In the genomic region with DNA sequence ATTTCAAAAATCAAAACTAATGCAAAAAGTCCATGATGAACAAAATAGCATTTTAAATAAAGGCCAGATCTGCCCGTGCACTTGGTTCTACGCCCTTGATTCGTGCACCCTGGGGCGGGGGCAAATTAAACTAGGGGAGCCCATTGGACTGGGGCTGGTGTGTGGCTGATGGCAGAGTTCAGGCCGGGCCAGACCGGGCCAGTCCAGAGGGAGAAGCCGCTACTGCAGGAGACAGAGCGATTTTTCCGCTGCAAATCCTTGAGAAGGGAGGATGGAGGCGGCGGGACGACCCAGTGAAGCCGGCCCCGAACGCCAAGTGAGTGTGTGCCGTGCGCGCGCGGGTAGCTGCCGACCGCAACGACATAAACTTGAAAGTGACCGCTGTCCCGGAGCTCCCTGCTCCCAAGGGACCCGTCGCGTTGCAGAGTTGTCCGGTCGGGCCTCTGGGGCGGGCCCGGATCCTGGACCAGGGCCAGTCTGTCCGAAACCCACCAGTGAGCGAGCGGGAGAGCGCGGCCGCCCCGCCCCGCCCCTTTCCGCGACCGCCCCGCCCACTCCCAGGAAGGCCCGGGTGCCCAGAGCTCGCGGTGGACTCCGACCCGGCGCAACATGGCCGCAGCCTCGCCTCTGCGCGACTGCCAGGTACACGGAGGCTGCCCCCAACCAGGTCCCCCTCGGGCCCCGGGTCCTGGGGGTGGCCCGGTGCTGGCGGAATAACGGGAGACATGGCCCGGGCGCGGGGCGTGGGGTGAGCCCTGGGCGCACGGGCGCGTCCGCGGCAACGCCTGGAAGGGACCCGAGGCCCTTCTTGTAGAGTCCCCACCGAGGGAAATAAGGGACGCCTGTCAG, we compare ENCODE assay signal across 1 cellular context.
TF ChIP-seq lines count a peak whose summit lies in the region.

TSS of gene TTC38 (plus strand) at position 578 of the 849 bp plus-strand sequence. CDS start at position 610, 32 bp downstream.

TF ChIP-seq in HepG2, 621 proteins besides CTCF, POLR2A, EP300 and RAD21 (continued from another document and continues in another):
- TF ChIP-seq, protein P1, sequence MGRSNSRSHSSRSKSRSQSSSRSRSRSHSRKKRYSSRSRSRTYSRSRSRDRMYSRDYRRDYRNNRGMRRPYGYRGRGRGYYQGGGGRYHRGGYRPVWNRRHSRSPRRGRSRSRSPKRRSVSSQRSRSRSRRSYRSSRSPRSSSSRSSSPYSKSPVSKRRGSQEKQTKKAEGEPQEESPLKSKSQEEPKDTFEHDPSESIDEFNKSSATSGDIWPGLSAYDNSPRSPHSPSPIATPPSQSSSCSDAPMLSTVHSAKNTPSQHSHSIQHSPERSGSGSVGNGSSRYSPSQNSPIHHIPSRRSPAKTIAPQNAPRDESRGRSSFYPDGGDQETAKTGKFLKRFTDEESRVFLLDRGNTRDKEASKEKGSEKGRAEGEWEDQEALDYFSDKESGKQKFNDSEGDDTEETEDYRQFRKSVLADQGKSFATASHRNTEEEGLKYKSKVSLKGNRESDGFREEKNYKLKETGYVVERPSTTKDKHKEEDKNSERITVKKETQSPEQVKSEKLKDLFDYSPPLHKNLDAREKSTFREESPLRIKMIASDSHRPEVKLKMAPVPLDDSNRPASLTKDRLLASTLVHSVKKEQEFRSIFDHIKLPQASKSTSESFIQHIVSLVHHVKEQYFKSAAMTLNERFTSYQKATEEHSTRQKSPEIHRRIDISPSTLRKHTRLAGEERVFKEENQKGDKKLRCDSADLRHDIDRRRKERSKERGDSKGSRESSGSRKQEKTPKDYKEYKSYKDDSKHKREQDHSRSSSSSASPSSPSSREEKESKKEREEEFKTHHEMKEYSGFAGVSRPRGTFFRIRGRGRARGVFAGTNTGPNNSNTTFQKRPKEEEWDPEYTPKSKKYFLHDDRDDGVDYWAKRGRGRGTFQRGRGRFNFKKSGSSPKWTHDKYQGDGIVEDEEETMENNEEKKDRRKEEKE (IDR thresholded peaks at IDR 0.05), result no peak
- TF ChIP-seq ZNF30 (CRISPR knock-in tag; IDR thresholded peaks at IDR 0.05), result no peak
- 0 out of 2 replicates have a peak, but pooled peaks have one; percentile 48 for TF ChIP-seq ZNF879 (CRISPR knock-in tag; IDR thresholded peaks at IDR 0.05)
- TF ChIP-seq, protein P2, sequence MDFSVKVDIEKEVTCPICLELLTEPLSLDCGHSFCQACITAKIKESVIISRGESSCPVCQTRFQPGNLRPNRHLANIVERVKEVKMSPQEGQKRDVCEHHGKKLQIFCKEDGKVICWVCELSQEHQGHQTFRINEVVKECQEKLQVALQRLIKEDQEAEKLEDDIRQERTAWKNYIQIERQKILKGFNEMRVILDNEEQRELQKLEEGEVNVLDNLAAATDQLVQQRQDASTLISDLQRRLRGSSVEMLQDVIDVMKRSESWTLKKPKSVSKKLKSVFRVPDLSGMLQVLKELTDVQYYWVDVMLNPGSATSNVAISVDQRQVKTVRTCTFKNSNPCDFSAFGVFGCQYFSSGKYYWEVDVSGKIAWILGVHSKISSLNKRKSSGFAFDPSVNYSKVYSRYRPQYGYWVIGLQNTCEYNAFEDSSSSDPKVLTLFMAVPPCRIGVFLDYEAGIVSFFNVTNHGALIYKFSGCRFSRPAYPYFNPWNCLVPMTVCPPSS (IDR thresholded peaks at IDR 0.05), result no peak
- peak; percentile 87; the same call in 1 of the 2 replicates for TF ChIP-seq SP140L (CRISPR knock-in tag; IDR thresholded peaks at IDR 0.05; ENCODE audit: borderline replicate concordance)
- no peak for TF ChIP-seq FOSL1 (CRISPR knock-in tag; IDR thresholded peaks at IDR 0.05; ENCODE audit: borderline replicate concordance)
- 0 out of 2 replicates have a peak, but pooled peaks have one; percentile 52 for TF ChIP-seq KDM3A (CRISPR knock-in tag; IDR thresholded peaks at IDR 0.05; ENCODE audit: low read depth)
- 0 out of 2 replicates have a peak, but pooled peaks have one; percentile 54 for TF ChIP-seq ZNF639 (CRISPR knock-in tag; conservative IDR thresholded peaks at IDR 0.05)
- no peak for TF ChIP-seq KDM1A (CRISPR knock-in tag; IDR thresholded peaks at IDR 0.05)
- TF ChIP-seq SMC3 (IDR thresholded peaks at IDR 0.05; ENCODE audit: low read length), result no peak
- TF ChIP-seq TOPORS (CRISPR knock-in tag; IDR thresholded peaks at IDR 0.05), result no peak; the same call in 1 of the 2 replicates
- TF ChIP-seq, protein P3, sequence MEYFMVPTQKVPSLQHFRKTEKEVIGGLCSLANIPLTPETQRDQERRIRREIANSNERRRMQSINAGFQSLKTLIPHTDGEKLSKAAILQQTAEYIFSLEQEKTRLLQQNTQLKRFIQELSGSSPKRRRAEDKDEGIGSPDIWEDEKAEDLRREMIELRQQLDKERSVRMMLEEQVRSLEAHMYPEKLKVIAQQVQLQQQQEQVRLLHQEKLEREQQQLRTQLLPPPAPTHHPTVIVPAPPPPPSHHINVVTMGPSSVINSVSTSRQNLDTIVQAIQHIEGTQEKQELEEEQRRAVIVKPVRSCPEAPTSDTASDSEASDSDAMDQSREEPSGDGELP (IDR thresholded peaks at IDR 0.05; ENCODE audit: borderline replicate concordance, low read depth), result no peak; the same call in 1 of the 2 replicates
- no peak for TF ChIP-seq ZNF646 (CRISPR knock-in tag; IDR thresholded peaks at IDR 0.05)
- TF ChIP-seq, protein P4, sequence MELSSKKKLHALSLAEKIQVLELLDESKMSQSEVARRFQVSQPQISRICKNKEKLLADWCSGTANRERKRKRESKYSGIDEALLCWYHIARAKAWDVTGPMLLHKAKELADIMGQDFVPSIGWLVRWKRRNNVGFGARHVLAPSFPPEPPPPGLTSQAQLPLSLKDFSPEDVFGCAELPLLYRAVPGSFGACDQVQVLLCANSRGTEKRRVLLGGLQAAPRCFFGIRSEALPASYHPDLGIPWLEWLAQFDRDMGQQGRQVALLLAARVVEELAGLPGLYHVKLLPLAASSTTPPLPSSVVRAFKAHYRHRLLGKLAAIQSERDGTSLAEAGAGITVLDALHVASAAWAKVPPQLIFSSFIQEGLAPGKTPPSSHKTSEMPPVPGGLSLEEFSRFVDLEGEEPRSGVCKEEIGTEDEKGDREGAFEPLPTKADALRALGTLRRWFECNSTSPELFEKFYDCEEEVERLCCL (CRISPR knock-in tag; IDR thresholded peaks at IDR 0.05; ENCODE audit: borderline replicate concordance), result no peak
- peak; percentile 90; the same call in 1 of the 2 replicates for TF ChIP-seq ZFY (CRISPR knock-in tag; IDR thresholded peaks at IDR 0.05)
- no peak for TF ChIP-seq PLRG1 (conservative IDR thresholded peaks at IDR 0.05)
- no peak for TF ChIP-seq EHMT2 (IDR thresholded peaks at IDR 0.05; ENCODE audit: borderline replicate concordance, low read depth, low read length)
- TF ChIP-seq ZNF609 (CRISPR knock-in tag; IDR thresholded peaks at IDR 0.05; ENCODE audit: borderline replicate concordance), result peak; percentile 87
- TF ChIP-seq ZNF382 (CRISPR knock-in tag; IDR thresholded peaks at IDR 0.05; ENCODE audit: borderline replicate concordance), result no peak
- TF ChIP-seq, protein P5, sequence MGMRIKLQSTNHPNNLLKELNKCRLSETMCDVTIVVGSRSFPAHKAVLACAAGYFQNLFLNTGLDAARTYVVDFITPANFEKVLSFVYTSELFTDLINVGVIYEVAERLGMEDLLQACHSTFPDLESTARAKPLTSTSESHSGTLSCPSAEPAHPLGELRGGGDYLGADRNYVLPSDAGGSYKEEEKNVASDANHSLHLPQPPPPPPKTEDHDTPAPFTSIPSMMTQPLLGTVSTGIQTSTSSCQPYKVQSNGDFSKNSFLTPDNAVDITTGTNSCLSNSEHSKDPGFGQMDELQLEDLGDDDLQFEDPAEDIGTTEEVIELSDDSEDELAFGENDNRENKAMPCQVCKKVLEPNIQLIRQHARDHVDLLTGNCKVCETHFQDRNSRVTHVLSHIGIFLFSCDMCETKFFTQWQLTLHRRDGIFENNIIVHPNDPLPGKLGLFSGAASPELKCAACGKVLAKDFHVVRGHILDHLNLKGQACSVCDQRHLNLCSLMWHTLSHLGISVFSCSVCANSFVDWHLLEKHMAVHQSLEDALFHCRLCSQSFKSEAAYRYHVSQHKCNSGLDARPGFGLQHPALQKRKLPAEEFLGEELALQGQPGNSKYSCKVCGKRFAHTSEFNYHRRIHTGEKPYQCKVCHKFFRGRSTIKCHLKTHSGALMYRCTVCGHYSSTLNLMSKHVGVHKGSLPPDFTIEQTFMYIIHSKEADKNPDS (CRISPR knock-in tag; IDR thresholded peaks at IDR 0.05), result no peak
- TF ChIP-seq ZNF562 (CRISPR knock-in tag; IDR thresholded peaks at IDR 0.05; ENCODE audit: borderline replicate concordance), result no peak
- TF ChIP-seq ZNF282 (IDR thresholded peaks at IDR 0.05; ENCODE audit: partially characterized antibody), result no peak
